9 cellular contexts compared by ENCODE assay signal in genomic region chr1:182602945-182603645, GRCh38. TPM values are rescaled to one million over a fixed set of nuclear protein-coding genes. Genes with fewer than 3 reads are reported as not detected.
DNase-seq lines count a peak whose midpoint lies in the region; ATAC-seq, FAIRE-seq and TF ChIP-seq lines count a peak whose summit lies in the region.
"Had no signal": no experiment of that assay in that cellular context is flagged by ENCODE, and none has a peak within 500 bp of the region (broad histone marks: within the 10 kb centered on the region; RNA-seq: fewer than 3 reads in every experiment).

No MANE protein-coding gene starts in this region.

- H3K9me3 Mint-ChIP-seq in CD8-positive, alpha-beta memory T cell: no peaks in the 10 kb centered on the region
- no peaks in the 10 kb centered on the region for H3K9me3 Mint-ChIP-seq in neural crest cell

- peaks cover 12 to 18% of the 10 kb centered on the region in 2 donors for H3K27me3 Mint-ChIP-seq in CD8-positive, alpha-beta memory T cell
- H3K27me3 Mint-ChIP-seq in neural crest cell (ENCODE audit: low read depth): no peaks in the 10 kb centered on the region

- in situ Hi-C loops in GM12878 (cut with MboI): no loop called here

- H3K4me3 ChIP-seq in CD8-positive, alpha-beta memory T cell (ENCODE audit: low read length): no peak overlapping the region
- H3K4me3 ChIP-seq in HUES6 (ENCODE audit: low read depth, low read length) (peak overlapping the region; percentile 71; the same call in 1 of the 2 replicates), GM12878 (peak overlapping the region; percentile 85)

- peak overlapping the region; percentile 78 for H3K4me2 ChIP-seq in GM12878 (ENCODE audit: control insufficient read depth, insufficient read depth)

- H4K20me1 ChIP-seq in GM12878 (ENCODE audit: control insufficient read depth, insufficient read depth): no peaks in the 10 kb centered on the region; the same call in 1 of the 2 replicates

- H2AFZ ChIP-seq in GM12878 (ENCODE audit: control insufficient read depth, low read depth, low read length): no peak overlapping the region

- no peak for TF ChIP-seq CTCF in GM12878 (IDR thresholded peaks at IDR 0.05 in 2 of 3, conservative IDR thresholded peaks at IDR 0.05 in 1 of 3; ENCODE audit: control insufficient read depth in 2 of 3, extremely low read depth in 1 of 3, insufficient read depth in 1 of 3, low read depth in 3 of 3, low read length in 3 of 3)
- TF ChIP-seq CTCF in neural crest cell (conservative IDR thresholded peaks at IDR 0.05): no peak
- TF ChIP-seq CTCF in foreskin keratinocyte (conservative IDR thresholded peaks at IDR 0.05): no peak

- no peak overlapping the region for H3K27ac ChIP-seq in CD8-positive, alpha-beta memory T cell (ENCODE audit: low read depth, low read length)
- no peak overlapping the region for H3K27ac ChIP-seq in HUES6 (ENCODE audit: low read depth, low read length)
- H3K27ac ChIP-seq in GM12878 (ENCODE audit: control insufficient read depth, insufficient read depth): peak overlapping the region; percentile 54
- no peak overlapping the region for H3K27ac ChIP-seq in foreskin keratinocyte

- intact Hi-C loops in GM12878 (cut with micrococcal nuclease; ENCODE audit: unreplicated experiment): loop anchor here (5.0 kb wide), 2 partner anchors 114 to 234 kb away; partner anchors contain the start of gene DHX9

- H3K36me3 ChIP-seq in CD8-positive, alpha-beta memory T cell (ENCODE audit: insufficient read depth, low read length): no peaks in the 10 kb centered on the region
- peaks cover 15% of the 10 kb centered on the region for H3K36me3 ChIP-seq in HUES6 (ENCODE audit: control insufficient read depth, insufficient read depth, low read length)
- H3K36me3 ChIP-seq in GM12878 (ENCODE audit: control insufficient read depth in 2 of 2, insufficient read depth in 2 of 2, low read length in 1 of 2): peaks cover 11 to 24% of the 10 kb centered on the region in 2 experiments; a peak in 3 of 4 replicates

- POLR2A ChIA-PET in CD8-positive, alpha-beta memory T cell (lab: Charles Lee): interaction anchor here (1.1 to 1.9 kb wide), 2 partner anchors 13 to 180 kb away, joined by 4 to 6 read pairs; no protein-coding TSS in a partner anchor
- POLR2A ChIA-PET in GM12878 (lab: Charles Lee): interaction anchor here (0.6 to 3.5 kb wide), 11 partner anchors 9 to 185 kb away, joined by 3 to 20 read pairs (median 6); no protein-coding TSS in a partner anchor

- peak overlapping the region in 4 of 8 donors; percentile 84 to 95 (median 90) for H3K27ac Mint-ChIP-seq in CD8-positive, alpha-beta memory T cell
- H3K27ac Mint-ChIP-seq in neural crest cell (ENCODE audit: unreplicated experiment): no peak overlapping the region

- peaks cover 0 to 1% (median 0%) of the 10 kb centered on the region in 3 donors for H3K36me3 Mint-ChIP-seq in CD8-positive, alpha-beta memory T cell
- H3K36me3 Mint-ChIP-seq in neural crest cell (ENCODE audit: low read depth): no peaks in the 10 kb centered on the region

- no peaks in the 10 kb centered on the region for H3K27me3 ChIP-seq in CD8-positive, alpha-beta memory T cell (ENCODE audit: insufficient read depth, low read length, poor library complexity, severe bottlenecking)
- H3K27me3 ChIP-seq in HUES6 (ENCODE audit: control insufficient read depth, insufficient read depth, low read length) (peaks cover 40% of the 10 kb centered on the region), GM12878 (replicated peaks in 1 of 2; ENCODE audit: control insufficient read depth in 2 of 2, insufficient read depth in 2 of 2, low read length in 1 of 2) (no peaks in the 10 kb centered on the region), foreskin keratinocyte (peaks cover 49% of the 10 kb centered on the region)

- H3K9me3 ChIP-seq in CD8-positive, alpha-beta memory T cell (ENCODE audit: low read length): no peaks in the 10 kb centered on the region
- H3K9me3 ChIP-seq in HUES6 (ENCODE audit: control insufficient read depth, insufficient read depth, low read depth, low read length) (no peaks in the 10 kb centered on the region), GM12878 (replicated peaks; ENCODE audit: control insufficient read depth, insufficient read depth, low read length) (no peaks in the 10 kb centered on the region)

- DNase-seq in CD8-positive, alpha-beta memory T cell: no peak
- no peak for DNase-seq in GM12878 (ENCODE audit: low read depth, low spot score)
- DNase-seq in neural crest cell (ENCODE audit: low read depth, low spot score): no peak
- DNase-seq in NCI-H1105 treated with DMSO at 0.1 percent for 48 hours (lab: John Stamatoyannopoulos, UW): no peak
- DNase-seq in effector CD4-positive, alpha-beta T cell: no peak
- DNase-seq in foreskin keratinocyte: no peak

- CTCF ChIA-PET in CD8-positive, alpha-beta memory T cell (lab: Charles Lee): interaction anchor here (1.0 to 10.3 kb wide), 7 partner anchors 9 to 184 kb away, joined by 3 to 306 read pairs (median 5); partner anchors contain the start of genes NPL and RNASEL
- CTCF ChIA-PET in GM12878 (lab: Yijun Ruan, JAX): interaction anchor here (0.6 to 37.4 kb wide), 16 partner anchors 9 to 273 kb away, joined by 3 to 1888 read pairs (median 5); partner anchors contain the start of gene NPL

- FAIRE-seq in GM12878 (lab: Jason Lieb, UNC): no peak

- 2% methylated on average over 10 of the region's 10 CpGs for whole genome bisulfite sequencing in GM12878 (ENCODE audit: insufficient coverage, insufficient replicate concordance, low lambda C conversion rate, missing lambda C conversion rate)

- TF ChIP-seq RAD21 in GM12878 (IDR thresholded peaks at IDR 0.05; ENCODE audit: insufficient read depth, low read depth, low read length): no peak

- no peak for TF ChIP-seq EP300 in GM12878 (IDR thresholded peaks at IDR 0.05; ENCODE audit: borderline replicate concordance in 1 of 2, control insufficient read depth in 1 of 2, low read depth in 2 of 2, low read length in 2 of 2)

- H3K4me3 Mint-ChIP-seq in CD8-positive, alpha-beta memory T cell: peak overlapping the region in 6 of 7 donors; percentile 66 to 81 (median 78)
- peak overlapping the region; percentile 66 for H3K4me3 Mint-ChIP-seq in neural crest cell

- SMC1A ChIA-PET in GM12878 (lab: Charles Lee; ENCODE audit: uncharacterized antibody, unreplicated experiment): interaction anchor here (0.7 to 28.0 kb wide), 20 partner anchors 9 to 227 kb away, joined by 3 to 1145 read pairs (median 4); partner anchors contain the start of genes NPL and RNASEL

- RAD21 ChIA-PET in GM12878 (lab: Charles Lee; ENCODE audit: unreplicated experiment): interaction anchor here (0.5 to 23.0 kb wide), 18 partner anchors 9 to 237 kb away, joined by 3 to 946 read pairs (median 8); no protein-coding TSS in a partner anchor

- H3K4me1 Mint-ChIP-seq in CD8-positive, alpha-beta memory T cell: peaks cover 4 to 20% (median 17%) of the 10 kb centered on the region in 3 donors
- peaks cover 24% of the 10 kb centered on the region for H3K4me1 Mint-ChIP-seq in neural crest cell

- peaks cover 37% of the 10 kb centered on the region for H3K79me2 ChIP-seq in GM12878 (ENCODE audit: control insufficient read depth, insufficient read depth, low read length)

- peak; percentile 35; the same call in 1 of the 2 replicates for TF ChIP-seq POLR2A in GM12878 (IDR thresholded peaks at IDR 0.05; ENCODE audit: low read depth, low read length)

- H3K4me1 ChIP-seq in CD8-positive, alpha-beta memory T cell (ENCODE audit: insufficient read depth, low read length): peaks cover 26% of the 10 kb centered on the region
- H3K4me1 ChIP-seq in HUES6 (ENCODE audit: control insufficient read depth, insufficient read depth, low read length) (peaks cover 35% of the 10 kb centered on the region), GM12878 (ENCODE audit: control insufficient read depth, insufficient read depth, low read length) (peaks cover 15% of the 10 kb centered on the region), foreskin keratinocyte (no peaks in the 10 kb centered on the region)

- TSS peak; percentile 67 for BruUV-seq in GM12878 (replicated peaks; lab: Mats Ljungman, UMichigan)

- ATAC-seq in GM12878 (peak; percentile 4), GM21515 (IDR thresholded peaks at IDR 0.05; ENCODE audit: unreplicated experiment) (no peak), foreskin keratinocyte (no peak)

- no peak overlapping the region for H3K9ac ChIP-seq in HUES6 (ENCODE audit: low read length)
- peak overlapping the region; percentile 64 for H3K9ac ChIP-seq in GM12878 (ENCODE audit: control insufficient read depth, insufficient read depth, low read length)

RNA-seq across cellular contexts. Expression of gene RGS16, which starts 1.1 kb away (rescaled TPM):
- 10 to 100 TPM; 58.9 to 59.9 TPM for total RNA-seq in CD8-positive, alpha-beta memory T cell
- 0.21 TPM for polyA plus RNA-seq in CD8-positive, alpha-beta memory T cell
- 15.1 and 16.7 TPM in 2 replicates for total RNA-seq in GM12878 (2013; cell fraction: nucleolus; rRNA removed)
- total RNA-seq in GM12878 (2014; rRNA removed) (44.0 and 45.1 TPM in 2 replicates), GM12878 (2014; rRNA removed; fragmentation: Illumina TruSeq; extraction: Trizol) (37.0 and 37.6 TPM in 2 replicates), GM12878 (2021) (54.9 and 57.1 TPM in 2 replicates), neural crest cell (5.8 and 6.4 TPM in 2 replicates), foreskin keratinocyte (0.07 and 0.14 TPM in 2 replicates)
- 17.7 TPM for polyA plus RNA-seq in GM12878 (2011; ENCODE audit: low read depth)
- polyA plus RNA-seq in GM12878 (2011; rRNA removed) (31.5 and 43.9 TPM in 2 replicates), GM12878 (2014; fragmentation: Illumina TruSeq; extraction: Trizol) (37.4 and 44.1 TPM in 2 replicates), GM12878 (2014; fragmentation: Nextera tagmentation; extraction: Ambion mirVana) (10 to 100 TPM; 16.4 to 18.5 TPM), GM12878 (2014; rRNA removed) (48.5 and 55.6 TPM in 2 replicates), GM12878 (2016; fragmentation: Nextera tagmentation; extraction: Ambion mirVana) (10 to 100 TPM; 50.3 to 58.2 TPM), foreskin keratinocyte (0.06 and 0.10 TPM in 2 replicates)
- polyA plus RNA-seq in GM12878 (2011; cell fraction: cytosol; rRNA removed): 37.2 and 37.8 TPM in 2 replicates
- polyA plus RNA-seq in GM12878 (2011; cell fraction: nucleus; rRNA removed): 55.0 and 57.1 TPM in 2 replicates
- 21.8 and 28.2 TPM in 2 replicates for polyA plus RNA-seq in GM12878 (2012)
- 18.3 and 24.9 TPM in 2 replicates for polyA minus RNA-seq in GM12878 (2011; rRNA and poly(A)+ RNA removed)
- polyA minus RNA-seq in GM12878 (2011; cell fraction: cytosol; rRNA and poly(A)+ RNA removed): 15.9 and 17.0 TPM in 2 replicates
- 18.9 and 23.7 TPM in 2 replicates for polyA minus RNA-seq in GM12878 (2011; cell fraction: nucleus; rRNA and poly(A)+ RNA removed)
- total RNA-seq: M059J had no signal

RNA-seq across cellular contexts. Expression of gene RNASEL, which starts 14.0 kb away (rescaled TPM):
- total RNA-seq in CD8-positive, alpha-beta memory T cell: 1 to 10 TPM; 5.3 to 5.6 TPM
- 8.7 TPM for polyA plus RNA-seq in CD8-positive, alpha-beta memory T cell
- total RNA-seq in GM12878 (2013; cell fraction: nucleolus; rRNA removed): 30.0 and 32.5 TPM in 2 replicates
- 4.3 and 5.4 TPM in 2 replicates for total RNA-seq in GM12878 (2014; rRNA removed)
- total RNA-seq in GM12878 (2014; rRNA removed; fragmentation: Illumina TruSeq; extraction: Trizol): 6.4 and 7.0 TPM in 2 replicates
- 4.4 TPM in 2 replicates for total RNA-seq in GM12878 (2021)
- 2.4 TPM for polyA plus RNA-seq in GM12878 (2011; ENCODE audit: low read depth)
- 10.8 and 14.4 TPM in 2 replicates for polyA plus RNA-seq in GM12878 (2011; rRNA removed)
- 5.1 and 5.6 TPM in 2 replicates for polyA plus RNA-seq in GM12878 (2011; cell fraction: cytosol; rRNA removed)
- 14.1 and 17.4 TPM in 2 replicates for polyA plus RNA-seq in GM12878 (2011; cell fraction: nucleus; rRNA removed)
- 2.9 and 5.4 TPM in 2 replicates for polyA plus RNA-seq in GM12878 (2012)
- 6.0 and 8.3 TPM in 2 replicates for polyA plus RNA-seq in GM12878 (2014; fragmentation: Illumina TruSeq; extraction: Trizol)
- 1 to 10 TPM; 3.0 to 3.7 TPM for polyA plus RNA-seq in GM12878 (2014; fragmentation: Nextera tagmentation; extraction: Ambion mirVana)
- 4.0 and 4.7 TPM in 2 replicates for polyA plus RNA-seq in GM12878 (2014; rRNA removed)
- polyA plus RNA-seq in GM12878 (2016; fragmentation: Nextera tagmentation; extraction: Ambion mirVana): 1 to 10 TPM; 5.3 to 6.0 TPM
- 10.1 and 11.4 TPM in 2 replicates for polyA minus RNA-seq in GM12878 (2011; rRNA and poly(A)+ RNA removed)
- polyA minus RNA-seq in GM12878 (2011; cell fraction: cytosol; rRNA and poly(A)+ RNA removed): 2.5 and 3.2 TPM in 2 replicates
- 8.0 and 8.3 TPM in 2 replicates for polyA minus RNA-seq in GM12878 (2011; cell fraction: nucleus; rRNA and poly(A)+ RNA removed)
- total RNA-seq in neural crest cell: 3.3 and 3.4 TPM in 2 replicates
- total RNA-seq in foreskin keratinocyte: 3.2 TPM in 2 replicates
- 1.1 and 1.2 TPM in 2 replicates for polyA plus RNA-seq in foreskin keratinocyte
